Comparison of ENCODE assay signal across 24 cellular contexts in the genomic region with DNA sequence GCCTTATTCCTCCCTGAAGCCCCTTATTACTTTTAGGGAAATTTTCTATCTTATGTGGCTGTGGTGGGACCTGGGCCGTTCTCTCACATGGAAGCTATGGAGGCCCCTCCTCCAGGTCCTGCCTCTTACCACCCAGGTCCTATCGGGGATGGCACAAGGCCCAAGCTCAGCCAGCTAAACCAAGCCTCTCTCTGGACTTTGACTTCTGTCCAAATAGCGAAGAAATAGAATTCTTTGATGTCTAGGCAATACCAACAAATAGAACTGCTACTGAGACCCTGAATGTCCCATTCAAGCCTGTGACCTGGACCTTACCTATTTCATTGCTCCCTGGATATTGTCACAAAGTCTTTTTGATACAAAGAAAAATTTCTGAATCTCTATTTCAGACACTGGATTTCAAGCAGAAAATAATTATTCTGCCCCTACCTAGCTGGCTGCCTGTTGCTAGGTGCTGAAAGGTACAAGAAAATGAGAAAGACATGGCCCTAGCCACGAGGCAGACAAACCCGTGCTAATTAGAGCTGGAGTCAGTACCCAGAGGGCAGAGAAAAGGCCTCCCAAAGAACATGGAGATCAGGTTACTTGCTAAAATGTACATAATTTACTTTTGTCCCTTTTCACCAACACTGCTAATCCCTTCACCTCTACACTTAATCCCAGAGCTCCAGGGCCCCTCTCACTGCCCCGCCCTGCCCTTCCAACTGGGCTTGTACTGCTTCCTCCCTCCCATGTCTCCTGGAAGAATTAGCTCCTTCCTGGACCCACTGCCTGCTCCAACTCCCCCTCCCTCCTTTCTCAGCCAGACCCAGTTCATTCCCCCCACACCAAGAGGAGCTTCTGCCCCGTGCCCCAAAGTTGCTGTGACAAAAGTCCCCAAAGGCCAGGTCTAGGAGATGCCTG. TPM values are rescaled to one million over a fixed set of nuclear protein-coding genes. Genes with fewer than 3 reads are reported as not detected.
DNase-seq lines count a peak whose midpoint lies in the region; ATAC-seq, FAIRE-seq and TF ChIP-seq lines count a peak whose summit lies in the region.
"Had no signal": no experiment of that assay in that cellular context is flagged by ENCODE, and none has a peak within 500 bp of the region (broad histone marks: within the 10 kb centered on the region; RNA-seq: fewer than 3 reads in every experiment).

No MANE protein-coding gene starts in this region.

- H3K27ac Mint-ChIP-seq in WTC11: no peak overlapping the region
- H3K27ac Mint-ChIP-seq: activated CD4-positive, alpha-beta T cell treated with anti-CD3 and anti-CD28 coated beads for 36 hours; activated naive CD4-positive, alpha-beta T cell treated with anti-CD3 and anti-CD28 coated beads, Interleukin-2, amount 50 U/mL, for 24 hours; stimulated activated naive CD8-positive, alpha-beta T cell treated with anti-CD3 and anti-CD28 coated beads, Interleukin-15, amount 100 ng/mL, for 72 hours had no signal

- CTCF ChIA-PET in WTC11 (lab: Charles Lee): interaction anchor here (0.8 to 1.7 kb wide), 6 partner anchors 22 to 314 kb away, joined by 3 to 11 read pairs (median 3); partner anchors contain the start of gene BLCAP

- intact Hi-C loops in mucosa of descending colon (cut with DNase I, micrococcal nuclease): no loop called here

- H3K4me1 Mint-ChIP-seq in WTC11: 0 out of 2 replicates have a peak, but pooled peaks cover under 1% of the 10 kb centered on the region
- H3K4me1 Mint-ChIP-seq: activated CD4-positive, alpha-beta T cell treated with anti-CD3 and anti-CD28 coated beads for 36 hours; activated naive CD4-positive, alpha-beta T cell treated with anti-CD3 and anti-CD28 coated beads, Interleukin-2, amount 50 U/mL, for 24 hours; stimulated activated naive CD8-positive, alpha-beta T cell treated with anti-CD3 and anti-CD28 coated beads, Interleukin-15, amount 100 ng/mL, for 72 hours had no signal

- no peaks in the 10 kb centered on the region for H3K27me3 Mint-ChIP-seq in WTC11 (ENCODE audit: low read depth)
- H3K27me3 Mint-ChIP-seq: activated CD4-positive, alpha-beta T cell treated with anti-CD3 and anti-CD28 coated beads for 36 hours; activated naive CD4-positive, alpha-beta T cell treated with anti-CD3 and anti-CD28 coated beads, Interleukin-2, amount 50 U/mL, for 24 hours; CD8-positive, alpha-beta memory T cell; central memory CD8-positive, alpha-beta T cell; stimulated activated naive CD8-positive, alpha-beta T cell treated with anti-CD3 and anti-CD28 coated beads, Interleukin-15, amount 100 ng/mL, for 72 hours had no signal

- H3K36me3 Mint-ChIP-seq in WTC11: no peaks in the 10 kb centered on the region
- H3K36me3 Mint-ChIP-seq: activated naive CD4-positive, alpha-beta T cell treated with anti-CD3 and anti-CD28 coated beads, Interleukin-2, amount 50 U/mL, for 24 hours had no signal

- H3K9me3 Mint-ChIP-seq in WTC11: no peaks in the 10 kb centered on the region
- H3K9me3 Mint-ChIP-seq: activated naive CD4-positive, alpha-beta T cell treated with anti-CD3 and anti-CD28 coated beads, Interleukin-2, amount 50 U/mL, for 24 hours; CD8-positive, alpha-beta memory T cell; central memory CD8-positive, alpha-beta T cell; stimulated activated naive CD8-positive, alpha-beta T cell treated with anti-CD3 and anti-CD28 coated beads, Interleukin-15, amount 100 ng/mL, for 72 hours had no signal

- ATAC-seq in WTC11 (peak; percentile 56), mucosa of descending colon (peak; percentile 17), GM21381 (IDR thresholded peaks at IDR 0.05; ENCODE audit: unreplicated experiment) (no peak)
- ATAC-seq: activated CD4-positive, alpha-beta T cell treated with anti-CD3 and anti-CD28 coated beads for 36 hours; GM12878; stimulated activated naive CD8-positive, alpha-beta T cell treated with anti-CD3 and anti-CD28 coated beads, Interleukin-15, amount 100 ng/mL, for 72 hours had no signal

- H3K36me3 ChIP-seq in mucosa of descending colon (ENCODE audit: low read depth): no peaks in the 10 kb centered on the region

- H3K9me3 ChIP-seq in mucosa of descending colon: no peaks in the 10 kb centered on the region
- H3K9me3 ChIP-seq: ascending aorta, SJSA1, tibial nerve had no signal

- H3K4me1 ChIP-seq in mucosa of descending colon (ENCODE audit: low read depth): no peaks in the 10 kb centered on the region
- H3K4me1 ChIP-seq: ascending aorta, tibial nerve had no signal

- FAIRE-seq in HTR-8/SVneo (lab: Jason Lieb, UNC): peak; percentile 70
- FAIRE-seq: GM12878, islet of Langerhans, TTC549 had no signal

- POLR2A ChIA-PET in WTC11 (lab: Charles Lee): interaction anchor here (0.8 kb wide), 1 partner anchor 10 kb away, joined by 3 read pairs; no protein-coding TSS in a partner anchor

- DNase-seq in ELF-1 (ENCODE audit: low read depth, low spot score) (peak; percentile 73), HTR-8/SVneo (ENCODE audit: insufficient read length, low spot score) (no peak), WTC11 (ENCODE audit: low spot score) (no peak), mucosa of descending colon (no peak), DMS53 treated with DMSO at 0.1 percent for 48 hours (lab: John Stamatoyannopoulos, UW; ENCODE audit: unreplicated experiment) (no peak)
- no peak for DNase-seq in activated CD8-positive, alpha-beta memory T cell treated with anti-CD3 and anti-CD28 coated beads, Interleukin-2, amount 50 U/mL, for 48 hours
- DNase-seq: activated CD4-positive, alpha-beta T cell treated with anti-CD3 and anti-CD28 coated beads for 36 hours; CD8-positive, alpha-beta memory T cell; foreskin fibroblast; hypothalamus; NCI-H1105 treated with DMSO at 0.1 percent for 48 hours; NCI-H524 treated with DMSO at 0.1 percent for 48 hours; stimulated activated naive CD8-positive, alpha-beta T cell treated with anti-CD3 and anti-CD28 coated beads, Interleukin-15, amount 100 ng/mL, for 72 hours; T-helper 1 cell had no signal

- TF ChIP-seq CTCF in WTC11 (IDR thresholded peaks at IDR 0.05): no peak
- no peak for TF ChIP-seq CTCF in mucosa of descending colon (IDR thresholded peaks at IDR 0.05)

- no peak overlapping the region for H3K4me3 ChIP-seq in mucosa of descending colon
- H3K4me3 ChIP-seq: ascending aorta, GM12878, SJSA1, tibial nerve had no signal

- H3K4me3 Mint-ChIP-seq in WTC11: no peak overlapping the region
- H3K4me3 Mint-ChIP-seq: activated CD4-positive, alpha-beta T cell treated with anti-CD3 and anti-CD28 coated beads for 36 hours; activated naive CD4-positive, alpha-beta T cell treated with anti-CD3 and anti-CD28 coated beads, Interleukin-2, amount 50 U/mL, for 24 hours; CD8-positive, alpha-beta memory T cell; central memory CD8-positive, alpha-beta T cell; stimulated activated naive CD8-positive, alpha-beta T cell treated with anti-CD3 and anti-CD28 coated beads, Interleukin-15, amount 100 ng/mL, for 72 hours had no signal

TF ChIP-seq in WTC11, 78 proteins besides CTCF, POLR2A, EP300 and RAD21 (continues in another document):
- TF ChIP-seq SOX15 (CRISPR knock-in tag; IDR thresholded peaks at IDR 0.05): no peak
- TF ChIP-seq JUN (CRISPR knock-in tag; IDR thresholded peaks at IDR 0.05): no peak
- no peak for TF ChIP-seq CREM (CRISPR knock-in tag; IDR thresholded peaks at IDR 0.05)
- TF ChIP-seq, protein P1, sequence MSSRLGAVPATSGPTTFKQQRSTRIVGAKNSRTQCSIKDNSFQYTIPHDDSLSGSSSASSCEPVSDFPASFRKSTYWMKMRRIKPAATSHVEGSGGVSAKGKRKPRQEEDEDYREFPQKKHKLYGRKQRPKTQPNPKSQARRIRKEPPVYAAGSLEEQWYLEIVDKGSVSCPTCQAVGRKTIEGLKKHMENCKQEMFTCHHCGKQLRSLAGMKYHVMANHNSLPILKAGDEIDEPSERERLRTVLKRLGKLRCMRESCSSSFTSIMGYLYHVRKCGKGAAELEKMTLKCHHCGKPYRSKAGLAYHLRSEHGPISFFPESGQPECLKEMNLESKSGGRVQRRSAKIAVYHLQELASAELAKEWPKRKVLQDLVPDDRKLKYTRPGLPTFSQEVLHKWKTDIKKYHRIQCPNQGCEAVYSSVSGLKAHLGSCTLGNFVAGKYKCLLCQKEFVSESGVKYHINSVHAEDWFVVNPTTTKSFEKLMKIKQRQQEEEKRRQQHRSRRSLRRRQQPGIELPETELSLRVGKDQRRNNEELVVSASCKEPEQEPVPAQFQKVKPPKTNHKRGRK (CRISPR knock-in tag; IDR thresholded peaks at IDR 0.05; ENCODE audit: borderline replicate concordance): no peak
- no peak for TF ChIP-seq TCF7 (CRISPR knock-in tag; IDR thresholded peaks at IDR 0.05; ENCODE audit: low read depth)
- TF ChIP-seq CBFB (CRISPR knock-in tag; IDR thresholded peaks at IDR 0.05; ENCODE audit: low read depth): no peak
- TF ChIP-seq, protein P2, sequence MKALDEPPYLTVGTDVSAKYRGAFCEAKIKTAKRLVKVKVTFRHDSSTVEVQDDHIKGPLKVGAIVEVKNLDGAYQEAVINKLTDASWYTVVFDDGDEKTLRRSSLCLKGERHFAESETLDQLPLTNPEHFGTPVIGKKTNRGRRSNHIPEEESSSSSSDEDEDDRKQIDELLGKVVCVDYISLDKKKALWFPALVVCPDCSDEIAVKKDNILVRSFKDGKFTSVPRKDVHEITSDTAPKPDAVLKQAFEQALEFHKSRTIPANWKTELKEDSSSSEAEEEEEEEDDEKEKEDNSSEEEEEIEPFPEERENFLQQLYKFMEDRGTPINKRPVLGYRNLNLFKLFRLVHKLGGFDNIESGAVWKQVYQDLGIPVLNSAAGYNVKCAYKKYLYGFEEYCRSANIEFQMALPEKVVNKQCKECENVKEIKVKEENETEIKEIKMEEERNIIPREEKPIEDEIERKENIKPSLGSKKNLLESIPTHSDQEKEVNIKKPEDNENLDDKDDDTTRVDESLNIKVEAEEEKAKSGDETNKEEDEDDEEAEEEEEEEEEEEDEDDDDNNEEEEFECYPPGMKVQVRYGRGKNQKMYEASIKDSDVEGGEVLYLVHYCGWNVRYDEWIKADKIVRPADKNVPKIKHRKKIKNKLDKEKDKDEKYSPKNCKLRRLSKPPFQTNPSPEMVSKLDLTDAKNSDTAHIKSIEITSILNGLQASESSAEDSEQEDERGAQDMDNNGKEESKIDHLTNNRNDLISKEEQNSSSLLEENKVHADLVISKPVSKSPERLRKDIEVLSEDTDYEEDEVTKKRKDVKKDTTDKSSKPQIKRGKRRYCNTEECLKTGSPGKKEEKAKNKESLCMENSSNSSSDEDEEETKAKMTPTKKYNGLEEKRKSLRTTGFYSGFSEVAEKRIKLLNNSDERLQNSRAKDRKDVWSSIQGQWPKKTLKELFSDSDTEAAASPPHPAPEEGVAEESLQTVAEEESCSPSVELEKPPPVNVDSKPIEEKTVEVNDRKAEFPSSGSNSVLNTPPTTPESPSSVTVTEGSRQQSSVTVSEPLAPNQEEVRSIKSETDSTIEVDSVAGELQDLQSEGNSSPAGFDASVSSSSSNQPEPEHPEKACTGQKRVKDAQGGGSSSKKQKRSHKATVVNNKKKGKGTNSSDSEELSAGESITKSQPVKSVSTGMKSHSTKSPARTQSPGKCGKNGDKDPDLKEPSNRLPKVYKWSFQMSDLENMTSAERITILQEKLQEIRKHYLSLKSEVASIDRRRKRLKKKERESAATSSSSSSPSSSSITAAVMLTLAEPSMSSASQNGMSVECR (CRISPR knock-in tag; IDR thresholded peaks at IDR 0.05; ENCODE audit: borderline replicate concordance): no peak

RNA-seq across cellular contexts. Expression of gene NNAT, which starts 15.5 kb away (rescaled TPM):
- total RNA-seq in WTC11 (2021) (59.8 to 90.0 TPM (median 61.1 TPM) in 3 replicates), mucosa of descending colon (10 to 100 TPM in 1 of 3 donors, 1 to 10 TPM in 1, under 1 TPM in 1; 0.32 to 41.3 (median 4.0) TPM)
- total RNA-seq: ascending aorta, GM12878, lung microvascular endothelial cell, SJSA1 had no signal

RNA-seq across cellular contexts. Expression of gene BLCAP, which starts 22.2 kb away (rescaled TPM):
- total RNA-seq in WTC11 (2021) (53.5 to 85.6 TPM (median 54.4 TPM) in 3 replicates), mucosa of descending colon (100 to 1,000 TPM in 2 of 3 donors, 10 to 100 TPM in 1; 87.9 to 110 (median 108) TPM)
